25 cellular contexts compared by ENCODE assay signal in genomic region chr11:14956111-14956510, GRCh38. TPM values are rescaled to one million over a fixed set of nuclear protein-coding genes. Genes with fewer than 3 reads are reported as not detected.
"Had no signal": no experiment of that assay in that cellular context is flagged by ENCODE, and none has a peak within 500 bp of the region (broad histone marks: within the 10 kb centered on the region; RNA-seq: fewer than 3 reads in every experiment).

No MANE protein-coding gene starts in this region.

- H3K4me3 ChIP-seq: MG63, SJSA1, SK-N-MC had no signal

- ATAC-seq: HepG2 had no signal

- H3K36me3 ChIP-seq: MG63, SJSA1 had no signal

- DNase-seq: IMR-90, Karpas-422, KG1, MG63, MV-4-11, NCI-H1048, NCI-H1105, NCI-H1417, NCI-H1436 treated with DMSO at 0.1 percent for 48 hours, NCI-H1694, NCI-H187 treated with DMSO at 0.1 percent for 48 hours, NCI-H2029 treated with DMSO at 0.1 percent for 48 hours, NCI-H2171 treated with DMSO at 0.1 percent for 48 hours, NCI-H345, NCI-H446 treated with DMSO at 0.1 percent for 48 hours, NCI-H510A treated with DMSO at 0.1 percent for 48 hours, NCI-H526 treated with DMSO at 0.1 percent for 48 hours, NCI-H748 treated with DMSO at 0.1 percent for 48 hours, Right ventricle myocardium superior, RPMI8226, SIG-M5 had no signal

- H3K4me1 ChIP-seq: SJSA1 had no signal

- H3K27me3 ChIP-seq: MG63, SJSA1 had no signal

- H3K9me3 ChIP-seq: MG63, SJSA1 had no signal

- H3K27ac ChIP-seq: SJSA1, SK-N-MC had no signal

RNA-seq across cellular contexts. Expression of gene CALCA, which starts 16.0 kb away (rescaled TPM):
- total RNA-seq: HepG2, HT1080, IMR-90, Right ventricle myocardium superior, SJSA1 had no signal
